ENCODE assay signal across 8 cellular contexts in the genomic region with DNA sequence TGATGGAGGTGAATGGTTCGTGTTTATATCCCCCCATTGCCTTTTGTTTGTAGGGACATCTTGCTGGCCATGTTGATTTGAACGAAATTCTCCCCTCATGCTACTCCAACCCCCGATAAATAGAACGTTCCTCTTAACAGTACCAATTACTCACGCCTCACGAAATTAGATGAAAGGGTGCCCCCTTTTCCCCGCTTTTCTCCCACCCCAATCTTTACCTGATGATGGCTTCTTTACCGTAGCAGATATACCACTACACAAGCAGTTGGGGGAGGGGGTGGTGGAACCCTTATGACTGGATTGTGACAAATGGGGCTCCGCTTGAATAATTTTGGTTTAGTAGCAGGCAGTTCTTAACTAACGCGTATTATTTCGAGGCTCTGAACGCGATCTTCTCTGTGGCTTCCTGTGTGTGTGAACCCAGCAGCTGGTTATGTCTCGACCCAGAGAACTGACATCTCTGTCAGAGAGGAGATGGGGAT. TPM values are rescaled to one million over a fixed set of nuclear protein-coding genes. Genes with fewer than 3 reads are reported as not detected.
DNase-seq lines count a peak whose midpoint lies in the region; ATAC-seq and TF ChIP-seq lines count a peak whose summit lies in the region.

No MANE protein-coding gene starts in this region.

- H3K9ac ChIP-seq in OCI-LY1 (ENCODE audit: low read length), result peak overlapping the region; percentile 72

- peaks cover 2% of the 10 kb centered on the region for H3K36me3 Mint-ChIP-seq in activated T-cell treated with anti-CD3 and anti-CD28 coated beads, Interleukin-2, amount 50 U/mL, for 4 hours (ENCODE audit: insufficient read depth)

- H3K27ac ChIP-seq in OCI-LY1 (ENCODE audit: low read depth, low read length, poor library complexity, severe bottlenecking) (peak overlapping the region; percentile 73), substantia nigra (ENCODE audit: low read depth, low read length, poor library complexity, severe bottlenecking) (peak overlapping the region; percentile 83)

- H3K27me3 Mint-ChIP-seq in activated T-cell treated with anti-CD3 and anti-CD28 coated beads, Interleukin-2, amount 50 U/mL, for 4 hours (ENCODE audit: low read depth), result peaks cover 3% of the 10 kb centered on the region

- H3K4me3 Mint-ChIP-seq in activated T-cell treated with anti-CD3 and anti-CD28 coated beads, Interleukin-2, amount 50 U/mL, for 4 hours, result peak overlapping the region; percentile 87

- H4K20me1 ChIP-seq in OCI-LY1 (ENCODE audit: insufficient read depth, low read length), result no peaks in the 10 kb centered on the region

- H3K27me3 ChIP-seq in OCI-LY1 (ENCODE audit: insufficient read depth, low read length) (no peaks in the 10 kb centered on the region), neuron (ENCODE audit: insufficient read depth, low read length) (no peaks in the 10 kb centered on the region)

- H3K9me2 ChIP-seq in OCI-LY1 (ENCODE audit: low read depth, low read length), result no peaks in the 10 kb centered on the region

- H2AFZ ChIP-seq in OCI-LY1 (ENCODE audit: low read length) (no peak overlapping the region), neuron (ENCODE audit: low read depth, low read length) (no peak overlapping the region)

- ATAC-seq in GM18517 (IDR thresholded peaks at IDR 0.05; ENCODE audit: unreplicated experiment) (peak; percentile 53), HG03060 (IDR thresholded peaks at IDR 0.05; ENCODE audit: low read depth, unreplicated experiment) (peak; percentile 43)
- ATAC-seq in activated T-cell treated with anti-CD3 and anti-CD28 coated beads, Interleukin-2, amount 50 U/mL, for 4 hours, result peak; percentile 68

- H3K9me3 ChIP-seq in OCI-LY1 (ENCODE audit: low read length), result no peaks in the 10 kb centered on the region
- no peaks in the 10 kb centered on the region for H3K9me3 ChIP-seq in neuron (ENCODE audit: low read length)

- H3K9me3 Mint-ChIP-seq in activated T-cell treated with anti-CD3 and anti-CD28 coated beads, Interleukin-2, amount 50 U/mL, for 4 hours, result no peaks in the 10 kb centered on the region

- TF ChIP-seq CTCF in OCI-LY1 (IDR thresholded peaks at IDR 0.05; ENCODE audit: low read length) (no peak), fibroblast of pulmonary artery (IDR thresholded peaks at IDR 0.05; ENCODE audit: low read length, missing control alignments) (no peak)

- DNase-seq in activated T-cell treated with anti-CD3 and anti-CD28 coated beads, Interleukin-2, amount 50 U/mL, for 4 hours, result peak; percentile 54
- DNase-seq in fibroblast of pulmonary artery (ENCODE audit: low read depth), result peak; percentile 51
- peak in 9 of 49 donors; percentile 3 to 28 (median 9) for DNase-seq in substantia nigra (lab: John Stamatoyannopoulos, UW)
- DNase-seq in iPS-NIHi11 (ENCODE audit: low spot score), result no peak

- H3K36me3 ChIP-seq in OCI-LY1 (ENCODE audit: insufficient read depth, low read length) (peaks cover 11% of the 10 kb centered on the region; the same call in 1 of the 2 replicates), neuron (ENCODE audit: insufficient read depth, low read length) (peaks cover 3% of the 10 kb centered on the region)

- peaks cover 41% of the 10 kb centered on the region for H3K4me1 Mint-ChIP-seq in activated T-cell treated with anti-CD3 and anti-CD28 coated beads, Interleukin-2, amount 50 U/mL, for 4 hours (ENCODE audit: low read depth)

- H3K79me2 ChIP-seq in OCI-LY1 (ENCODE audit: insufficient read depth, low read length), result peaks cover 57% of the 10 kb centered on the region

- peak overlapping the region; percentile 72 for H3K4me2 ChIP-seq in OCI-LY1 (ENCODE audit: low read length)

- H3F3A ChIP-seq in OCI-LY1 (ENCODE audit: insufficient read depth, low read length), result 0 out of 2 replicates have a peak, but pooled peaks cover 4% of the 10 kb centered on the region

- H3K4me3 ChIP-seq in OCI-LY1 (ENCODE audit: low read depth, low read length, poor library complexity, severe bottlenecking) (peak overlapping the region; percentile 74), fibroblast of pulmonary artery (replicated peaks; ENCODE audit: low read depth, low read length) (peak overlapping the region; percentile 90), neuron (ENCODE audit: low read length) (peak overlapping the region; percentile 91)

- peaks cover 51% of the 10 kb centered on the region for H3K4me1 ChIP-seq in OCI-LY1 (ENCODE audit: insufficient read depth, low read length, severe bottlenecking)
- H3K4me1 ChIP-seq in neuron (ENCODE audit: insufficient read depth, low read length), result peaks cover 30% of the 10 kb centered on the region

RNA-seq across cellular contexts. Expression of a gene that starts 1.1 kb away (rescaled TPM):
- 10 to 100 TPM; 16.5 to 20.9 (median 16.7) TPM for total RNA-seq in activated T-cell treated with anti-CD3 and anti-CD28 coated beads, Interleukin-2, amount 50 U/mL, for 4 hours
